Comparison of ENCODE assay signal across 10 cellular contexts in genomic region chr4:76055005-76055404, GRCh38. TPM values are rescaled to one million over a fixed set of nuclear protein-coding genes. Genes with fewer than 3 reads are reported as not detected.
DNase-seq lines count a peak whose midpoint lies in the region; ATAC-seq and TF ChIP-seq lines count a peak whose summit lies in the region.
"Had no signal": no experiment of that assay in that cellular context is flagged by ENCODE, and none has a peak within 500 bp of the region (broad histone marks: within the 10 kb centered on the region; RNA-seq: fewer than 3 reads in every experiment).

No MANE protein-coding gene starts in this region.

- intact Hi-C loops in Right ventricle myocardium inferior (cut with DNase I): no loop called here

- H3K36me3 Mint-ChIP-seq in activated T-helper 17 cell treated with anti-CD3 and anti-CD28 coated beads, Interleukin-2, amount 50 U/mL, for 72 hours (ENCODE audit: low read depth): no peaks in the 10 kb centered on the region
- H3K36me3 Mint-ChIP-seq in progenitor cell of endocrine pancreas (ENCODE audit: insufficient read depth): no peaks in the 10 kb centered on the region

- peaks cover 23% of the 10 kb centered on the region for H3K4me1 Mint-ChIP-seq in activated T-helper 17 cell treated with anti-CD3 and anti-CD28 coated beads, Interleukin-2, amount 50 U/mL, for 72 hours
- peaks cover 21% of the 10 kb centered on the region for H3K4me1 Mint-ChIP-seq in progenitor cell of endocrine pancreas (ENCODE audit: low read depth)

- ATAC-seq in GM18517 (IDR thresholded peaks at IDR 0.05; ENCODE audit: unreplicated experiment) (peak; percentile 96), GM19467 (IDR thresholded peaks at IDR 0.05; ENCODE audit: unreplicated experiment) (peak; percentile 95), HG03108 (IDR thresholded peaks at IDR 0.05; ENCODE audit: unreplicated experiment) (peak; percentile 95), Right ventricle myocardium inferior (no peak)
- ATAC-seq in activated T-helper 17 cell treated with anti-CD3 and anti-CD28 coated beads, Interleukin-2, amount 50 U/mL, for 72 hours (replicated peaks): peak; percentile 87

- TF ChIP-seq CTCF in progenitor cell of endocrine pancreas (IDR thresholded peaks at IDR 0.05; ENCODE audit: unreplicated experiment): no peak

- no peaks in the 10 kb centered on the region for H3K9me3 Mint-ChIP-seq in activated T-helper 17 cell treated with anti-CD3 and anti-CD28 coated beads, Interleukin-2, amount 50 U/mL, for 72 hours
- peaks cover 6% of the 10 kb centered on the region for H3K9me3 Mint-ChIP-seq in progenitor cell of endocrine pancreas (ENCODE audit: low read depth)

- H3K27ac Mint-ChIP-seq in activated T-helper 17 cell treated with anti-CD3 and anti-CD28 coated beads, Interleukin-2, amount 50 U/mL, for 72 hours: peak overlapping the region; percentile 92
- no peak overlapping the region for H3K27ac Mint-ChIP-seq in progenitor cell of endocrine pancreas

- peaks cover 13% of the 10 kb centered on the region for H3K27me3 Mint-ChIP-seq in activated T-helper 17 cell treated with anti-CD3 and anti-CD28 coated beads, Interleukin-2, amount 50 U/mL, for 72 hours
- no peaks in the 10 kb centered on the region for H3K27me3 Mint-ChIP-seq in progenitor cell of endocrine pancreas

- no peak for DNase-seq in progenitor cell of endocrine pancreas (ENCODE audit: low spot score, unreplicated experiment)
- no peak for DNase-seq in Right ventricle myocardium inferior (ENCODE audit: missing footprints)
- no peak for DNase-seq in NCI-H2196 treated with DMSO at 0.1 percent for 48 hours (lab: John Stamatoyannopoulos, UW; ENCODE audit: unreplicated experiment)
- no peak for DNase-seq in HPDE6-E6E7 (ENCODE audit: extremely low spot score)
- DNase-seq: activated naive CD4-positive, alpha-beta T cell had no signal

- peak overlapping the region; percentile 51 for H3K4me3 Mint-ChIP-seq in activated T-helper 17 cell treated with anti-CD3 and anti-CD28 coated beads, Interleukin-2, amount 50 U/mL, for 72 hours
- H3K4me3 Mint-ChIP-seq in progenitor cell of endocrine pancreas (ENCODE audit: low read depth): no peak overlapping the region

RNA-seq across cellular contexts. Expression of gene CXCL11, which starts 19.1 kb away (rescaled TPM):
- total RNA-seq in activated T-helper 17 cell treated with anti-CD3 and anti-CD28 coated beads, Interleukin-2, amount 50 U/mL, for 72 hours: not detected
- not detected in 2 replicates for total RNA-seq in progenitor cell of endocrine pancreas
- total RNA-seq in Right ventricle myocardium inferior: not detected
- total RNA-seq: thoracic aorta had no signal

RNA-seq across cellular contexts. Expression of gene ART3, which starts 19.5 kb away (rescaled TPM):
- 1 to 10 TPM in 1 of 2 donors, under 1 TPM in 1; 0.80 to 1.6 TPM for total RNA-seq in activated T-helper 17 cell treated with anti-CD3 and anti-CD28 coated beads, Interleukin-2, amount 50 U/mL, for 72 hours
- total RNA-seq in progenitor cell of endocrine pancreas: 5.0 and 7.3 TPM in 2 replicates
- total RNA-seq in Right ventricle myocardium inferior: 136 TPM
- total RNA-seq: thoracic aorta had no signal

RNA-seq across cellular contexts. Expression of gene CXCL10, which starts 31.7 kb away (rescaled TPM):
- total RNA-seq in activated T-helper 17 cell treated with anti-CD3 and anti-CD28 coated beads, Interleukin-2, amount 50 U/mL, for 72 hours: 1 to 10 TPM; 1.1 to 3.3 TPM
- total RNA-seq in progenitor cell of endocrine pancreas (not detected in 2 replicates), Right ventricle myocardium inferior (not detected)

RNA-seq across cellular contexts. Expression of gene CXCL9, which starts 47.7 kb away (rescaled TPM):
- 1 to 10 TPM in 1 of 2 donors, under 1 TPM in 1; 0.45 to 3.4 TPM for total RNA-seq in activated T-helper 17 cell treated with anti-CD3 and anti-CD28 coated beads, Interleukin-2, amount 50 U/mL, for 72 hours
- total RNA-seq in progenitor cell of endocrine pancreas: not detected in 2 replicates
- total RNA-seq in Right ventricle myocardium inferior: 0.35 TPM

Comparison
In these comparisons a context has a peak if more than half of its experiments do, and no peak if none do; other contexts are left out.
1. RNA of gene ART3, which starts 19.5 kb away (total RNA-seq): 136 TPM in Right ventricle myocardium inferior (single experiment); 5.0 to 7.3 TPM in progenitor cell of endocrine pancreas and 0.80 to 1.6 TPM in activated T-helper 17 cell treated with anti-CD3 and anti-CD28 coated beads, Interleukin-2, amount 50 U/mL, for 72 hours; every median in the first group is over 10 times any median in the second.